In the genomic region with DNA sequence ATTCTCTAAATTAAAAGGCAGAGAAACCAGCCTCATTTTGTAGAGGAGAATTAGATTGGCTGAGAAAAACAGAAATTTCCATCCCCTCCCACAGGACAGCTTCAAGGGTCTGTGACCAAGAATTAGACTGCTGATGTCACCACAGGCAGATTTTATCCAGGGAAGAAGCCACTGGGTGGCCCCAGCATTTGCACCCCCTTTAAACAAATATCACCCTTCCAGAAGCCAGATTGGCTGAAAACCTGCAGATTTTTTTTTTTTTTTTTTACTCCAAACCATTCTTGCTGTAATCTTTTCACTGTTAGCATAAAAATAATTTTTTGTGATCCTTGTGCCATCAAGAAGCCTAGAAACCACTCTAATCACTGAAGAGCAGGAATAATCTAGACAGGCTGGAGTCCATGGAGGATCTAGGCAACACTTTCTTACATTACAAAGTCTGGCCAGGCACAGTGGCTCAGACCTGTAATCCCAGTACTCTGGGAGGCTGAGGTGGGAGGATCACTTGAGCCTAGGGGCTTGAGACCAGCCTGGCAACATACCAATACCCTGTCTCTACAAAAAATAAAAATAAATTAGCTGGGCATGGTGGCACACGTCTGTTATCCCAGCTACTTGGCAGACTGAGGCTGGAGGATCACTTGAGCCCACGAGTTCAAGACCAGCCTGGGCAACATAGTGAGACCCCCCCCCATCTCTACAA, we compare ENCODE assay signal across 21 cellular contexts. TPM values are rescaled to one million over a fixed set of nuclear protein-coding genes. Genes with fewer than 3 reads are reported as not detected.
DNase-seq lines count a peak whose midpoint lies in the region; ATAC-seq, FAIRE-seq and TF ChIP-seq lines count a peak whose summit lies in the region.
"Had no signal": no experiment of that assay in that cellular context is flagged by ENCODE, and none has a peak within 500 bp of the region (broad histone marks: within the 10 kb centered on the region; RNA-seq: fewer than 3 reads in every experiment).

No MANE protein-coding gene starts in this region.

- H3K27ac ChIP-seq in A549 (peak overlapping the region in 1 of 2 experiments; percentile 72; a peak in 3 of 6 replicates), GM23248 (peak overlapping the region; percentile 26; the same call in 1 of the 2 replicates), mesenchymal stem cell (ENCODE audit: low read length, poor library complexity, severe bottlenecking) (no peak overlapping the region), suprapubic skin (no peak overlapping the region), adrenal gland (no peak overlapping the region)
- H3K27ac ChIP-seq: esophagus muscularis mucosa, gastroesophageal sphincter, parathyroid adenoma had no signal

- CTCF ChIA-PET in A549 (lab: Yijun Ruan, JAX): interaction anchor here (0.6 to 1.0 kb wide), 4 partner anchors 31 to 114 kb away, joined by 3 to 5 read pairs (median 4); no protein-coding TSS in a partner anchor

- TF ChIP-seq POLR2A in A549 (IDR thresholded peaks at IDR 0.05; ENCODE audit: low read length): no peak
- TF ChIP-seq POLR2A in suprapubic skin (IDR thresholded peaks at IDR 0.05): no peak
- no peak for TF ChIP-seq POLR2A in adrenal gland (IDR thresholded peaks at IDR 0.05)

- in situ Hi-C loops in GM23248 (cut with MboI): no loop called here

- no peak overlapping the region for H3K18ac ChIP-seq in mesenchymal stem cell (ENCODE audit: low read depth in 1 of 2, low read length in 2 of 2)

- intact Hi-C loops in adrenal gland (cut with DNase I): no loop called here

- TF ChIP-seq RAD21 in A549 (conservative IDR thresholded peaks at IDR 0.05 in 1 of 2, IDR thresholded peaks at IDR 0.05 in 1 of 2): no peak

- peaks cover 100% of the 10 kb centered on the region for H3K79me2 ChIP-seq in GM23248 (ENCODE audit: insufficient read depth)

- 82% methylated on average over 2 of the region's 2 CpGs for WGBS in A549 (ENCODE audit: missing lambda C conversion rate)
- 58 to 69% methylated on average over 2 of the region's 2 CpGs for WGBS in GM23248 (ENCODE audit: low coverage in 1 of 2, low lambda C conversion rate in 2 of 2, missing lambda C conversion rate in 2 of 2), 2 experiments
- WGBS in mesenchymal stem cell: 100% methylated on average over 1 of the region's 2 CpGs
- WGBS in suprapubic skin: 63% methylated on average over 2 of the region's 2 CpGs
- 58 to 76% (median 68%) methylated on average over 2 of the region's 2 CpGs for WGBS in adrenal gland, 4 donors

- peaks cover 12% of the 10 kb centered on the region for H3K79me1 ChIP-seq in mesenchymal stem cell (replicated peaks; ENCODE audit: low read length, poor library complexity, severe bottlenecking)

- H4K20me1 ChIP-seq in GM23248 (ENCODE audit: insufficient read depth): no peaks in the 10 kb centered on the region; the same call in 1 of the 2 replicates

- no peaks in the 10 kb centered on the region for H3K9me2 ChIP-seq in GM23248 (ENCODE audit: insufficient read depth)

- H3K4ac ChIP-seq in mesenchymal stem cell (ENCODE audit: low read depth in 1 of 2, low read length in 2 of 2): no peak overlapping the region

- H2BK5ac ChIP-seq in mesenchymal stem cell (ENCODE audit: low read depth, low read length, poor library complexity, severe bottlenecking): no peak overlapping the region

- H3K36me3 ChIP-seq in GM23248 (ENCODE audit: low read depth): no peaks in the 10 kb centered on the region
- no peaks in the 10 kb centered on the region for H3K36me3 ChIP-seq in adipocyte (ENCODE audit: control insufficient read depth, insufficient read depth, low read length, severe bottlenecking)
- H3K36me3 ChIP-seq in mesenchymal stem cell (ENCODE audit: control insufficient read depth in 1 of 2, insufficient read depth in 2 of 2, low read depth in 1 of 2, low read length in 2 of 2): peaks cover 0 to 4% of the 10 kb centered on the region in 2 experiments
- H3K36me3 ChIP-seq in suprapubic skin: no peaks in the 10 kb centered on the region
- H3K36me3 ChIP-seq in adrenal gland (replicated peaks in 1 of 2): no peaks in the 10 kb centered on the region
- H3K36me3 ChIP-seq: esophagus muscularis mucosa, gastroesophageal sphincter, thyroid gland had no signal

- H3K4me1 ChIP-seq in A549 (peaks cover 84% of the 10 kb centered on the region), GM23248 (ENCODE audit: insufficient read depth) (peaks cover 45% of the 10 kb centered on the region), adipocyte (ENCODE audit: control insufficient read depth, insufficient read depth, low read length) (peaks cover 63% of the 10 kb centered on the region), mesenchymal stem cell (ENCODE audit: control insufficient read depth, insufficient read depth, low read depth, low read length) (peaks cover 13% of the 10 kb centered on the region), suprapubic skin (peaks cover 42% of the 10 kb centered on the region), adrenal gland (replicated peaks in 1 of 2) (peaks cover 8 to 51% of the 10 kb centered on the region in 2 donors)

- H3K9me3 ChIP-seq in A549 (no peaks in the 10 kb centered on the region), GM23248 (ENCODE audit: low read depth) (no peaks in the 10 kb centered on the region), adipocyte (ENCODE audit: control insufficient read depth, low read length) (no peaks in the 10 kb centered on the region), mesenchymal stem cell (ENCODE audit: control insufficient read depth, low read length) (no peaks in the 10 kb centered on the region), suprapubic skin (no peaks in the 10 kb centered on the region), adrenal gland (replicated peaks in 1 of 3) (no peaks in the 10 kb centered on the region)
- H3K9me3 ChIP-seq: esophagus muscularis mucosa, gastroesophageal sphincter, thyroid gland had no signal

- peak in 1 of 2 experiments; percentile 10; a peak in 1 of 6 replicates for ATAC-seq in A549
- ATAC-seq: gastroesophageal sphincter; naive thymus-derived CD8-positive, alpha-beta T cell; T-cell had no signal

- H3K23ac ChIP-seq in mesenchymal stem cell (ENCODE audit: low read length in 2 of 2): no peak overlapping the region

- H2AFZ ChIP-seq in GM23248 (no peak overlapping the region), mesenchymal stem cell (ENCODE audit: low read depth, low read length) (no peak overlapping the region)
- H2AFZ ChIP-seq: parathyroid adenoma had no signal

- no peak overlapping the region for H4K8ac ChIP-seq in mesenchymal stem cell (ENCODE audit: low read length)

- no peak overlapping the region for H2BK120ac ChIP-seq in mesenchymal stem cell (ENCODE audit: low read depth, low read length)

- H3K4me3 ChIP-seq in A549 (no peak overlapping the region), GM23248 (no peak overlapping the region), adipocyte (ENCODE audit: low read length) (no peak overlapping the region), mesenchymal stem cell (ENCODE audit: insufficient read depth in 1 of 2, low read depth in 1 of 2, low read length in 2 of 2) (no peak overlapping the region), suprapubic skin (no peak overlapping the region), adrenal gland (no peak overlapping the region)
- H3K4me3 ChIP-seq: esophagus muscularis mucosa, gastroesophageal sphincter, thyroid gland had no signal

- H3K14ac ChIP-seq in mesenchymal stem cell (ENCODE audit: low read length in 2 of 2): no peak overlapping the region

- H3F3A ChIP-seq in GM23248 (ENCODE audit: insufficient read depth): 0 out of 2 replicates have a peak, but pooled peaks cover 5% of the 10 kb centered on the region

- peak overlapping the region; percentile 58 for H3K4me2 ChIP-seq in A549
- no peak overlapping the region for H3K4me2 ChIP-seq in GM23248 (ENCODE audit: unreplicated experiment)
- no peak overlapping the region for H3K4me2 ChIP-seq in mesenchymal stem cell (ENCODE audit: low read length, poor library complexity, severe bottlenecking)

- H3K9ac ChIP-seq in GM23248 (0 out of 2 replicates have a peak overlapping the region, but pooled peaks have one; percentile 0), adipocyte (ENCODE audit: low read length) (peak overlapping the region; percentile 10), mesenchymal stem cell (ENCODE audit: low read length) (peak overlapping the region; percentile 46)
- H3K9ac ChIP-seq: parathyroid adenoma had no signal

- POLR2A ChIA-PET in A549 (lab: Yijun Ruan, JAX): no interaction called here

- H4K91ac ChIP-seq in mesenchymal stem cell (ENCODE audit: low read length): no peak overlapping the region

- DNase-seq in A549 (ENCODE audit: low read depth in 1 of 2, low spot score in 1 of 2): no peak
- no peak for DNase-seq in GM23248
- no peak for DNase-seq in adipocyte (ENCODE audit: low read depth)
- DNase-seq in mesenchymal stem cell: no peak
- DNase-seq in COLO829 (ENCODE audit: low spot score): no peak
- DNase-seq in suprapubic skin (ENCODE audit: low spot score in 2 of 2): no peak
- DNase-seq in AML-193 (lab: John Stamatoyannopoulos, UW): no peak
- no peak for DNase-seq in adrenal gland
- DNase-seq: activated CD8-positive, alpha-beta memory T cell treated with anti-CD3 and anti-CD28 coated beads, Interleukin-2, amount 50 U/mL, for 48 hours; activated gamma-delta T cell; aorta; effector memory CD4-positive, alpha-beta T cell; naive thymus-derived CD8-positive, alpha-beta T cell; NCI-H1105 treated with DMSO at 0.1 percent for 48 hours; NCI-H2081 treated with DMSO at 0.1 percent for 48 hours; NCI-H524; T-cell; thyroid gland had no signal

- TF ChIP-seq EP300 in A549 (IDR thresholded peaks at IDR 0.05) (no peak), suprapubic skin (IDR thresholded peaks at IDR 0.05) (no peak)

- no peaks in the 10 kb centered on the region for H3K27me3 ChIP-seq in GM23248 (replicated peaks; ENCODE audit: insufficient read depth)
- H3K27me3 ChIP-seq in adipocyte (replicated peaks; ENCODE audit: control insufficient read depth, insufficient read depth, low read length): no peaks in the 10 kb centered on the region
- H3K27me3 ChIP-seq in mesenchymal stem cell (ENCODE audit: control insufficient read depth in 1 of 2, insufficient read depth in 1 of 2, low read length in 2 of 2): no peaks in the 10 kb centered on the region
- H3K27me3 ChIP-seq in suprapubic skin: no peaks in the 10 kb centered on the region
- H3K27me3 ChIP-seq in adrenal gland: no peaks in the 10 kb centered on the region
- H3K27me3 ChIP-seq: esophagus muscularis mucosa, gastroesophageal sphincter, thyroid gland had no signal

- FAIRE-seq in A549 (lab: Jason Lieb, UNC): no peak

- TF ChIP-seq CTCF in A549 (IDR thresholded peaks at IDR 0.05) (no peak), suprapubic skin (IDR thresholded peaks at IDR 0.05) (no peak), adrenal gland (IDR thresholded peaks at IDR 0.05) (no peak)

- no peak overlapping the region for H2BK15ac ChIP-seq in mesenchymal stem cell (ENCODE audit: low read depth, poor library complexity, severe bottlenecking)

- H2BK12ac ChIP-seq in mesenchymal stem cell (ENCODE audit: low read length in 2 of 2): no peak overlapping the region

- no peak overlapping the region for H2AK5ac ChIP-seq in mesenchymal stem cell (ENCODE audit: low read length, severe bottlenecking)

RNA-seq across cellular contexts. Expression of a gene that starts 11.9 kb away (rescaled TPM):
- polyA plus RNA-seq in A549 (2011; rRNA removed) (61.5 and 70.8 TPM in 2 replicates), A549 (2017; fragmentation: RNase III; extraction: RNeasy Plus Mini Kit Qiagen cat#74134 plus additional on column Dnase treatment) (36.6 to 38.9 TPM (median 38.7 TPM) in 3 replicates), GM23248 (2016; fragmentation: Nextera tagmentation; extraction: Ambion mirVana) (60.6 and 65.1 TPM in 2 replicates), adrenal gland (10 to 100 TPM in 2 of 3 donors, 1 to 10 TPM in 1; 7.8 to 32.1 (median 15.6) TPM)
- polyA plus RNA-seq in A549 (2012; cell fraction: cytosol; rRNA removed): 26.9 and 40.2 TPM in 2 replicates
- polyA plus RNA-seq in A549 (2012; cell fraction: nucleus; rRNA removed): 57.9 and 73.6 TPM in 2 replicates
- 186 and 190 TPM in 2 replicates for polyA minus RNA-seq in A549 (2011; rRNA and poly(A)+ RNA removed)
- total RNA-seq in GM23248 (2014; rRNA removed; shearing (Covaris generic)): 76.9 and 81.2 TPM in 2 replicates
- 40.3 TPM for polyA plus RNA-seq in mesenchymal stem cell (2013, experiment 1 of 2)
- polyA plus RNA-seq in mesenchymal stem cell (2013, experiment 2 of 2): 39.9 TPM
- total RNA-seq in suprapubic skin (10 to 100 TPM; 20.2 to 39.8 (median 32.6) TPM), adrenal gland (10 to 100 TPM; 28.1 to 45.2 (median 34.9) TPM)

RNA-seq across cellular contexts. Expression of a gene that starts 24.0 kb away (rescaled TPM):
- polyA plus RNA-seq in A549 (2011; rRNA removed) (37.8 and 39.2 TPM in 2 replicates), A549 (2017; fragmentation: RNase III; extraction: RNeasy Plus Mini Kit Qiagen cat#74134 plus additional on column Dnase treatment) (39.0 to 40.7 TPM (median 40.0 TPM) in 3 replicates), GM23248 (2016; fragmentation: Nextera tagmentation; extraction: Ambion mirVana) (24.1 and 27.8 TPM in 2 replicates), adrenal gland (10 to 100 TPM; 11.7 to 53.8 (median 16.3) TPM)
- polyA plus RNA-seq in A549 (2012; cell fraction: cytosol; rRNA removed): 20.5 and 23.7 TPM in 2 replicates
- polyA plus RNA-seq in A549 (2012; cell fraction: nucleus; rRNA removed): 11.1 and 19.5 TPM in 2 replicates
- 8.9 and 10.0 TPM in 2 replicates for polyA minus RNA-seq in A549 (2011; rRNA and poly(A)+ RNA removed)
- 34.4 and 34.9 TPM in 2 replicates for total RNA-seq in GM23248 (2014; rRNA removed; shearing (Covaris generic))
- polyA plus RNA-seq in mesenchymal stem cell (2013, experiment 1 of 2): 22.5 TPM
- polyA plus RNA-seq in mesenchymal stem cell (2013, experiment 2 of 2): 21.7 TPM
- total RNA-seq in suprapubic skin (10 to 100 TPM; 16.2 to 29.9 (median 24.3) TPM), adrenal gland (10 to 100 TPM; 33.8 to 99.2 (median 38.0) TPM)
